In genomic region chr13:99626461-99627082, GRCh38 we compare ENCODE assay signal across 12 cellular contexts. TPM values are rescaled to one million over a fixed set of nuclear protein-coding genes. Genes with fewer than 3 reads are reported as not detected.
DNase-seq lines count a peak whose midpoint lies in the region; ATAC-seq and TF ChIP-seq lines count a peak whose summit lies in the region.
"Had no signal": no experiment of that assay in that cellular context is flagged by ENCODE, and none has a peak within 500 bp of the region (broad histone marks: within the 10 kb centered on the region; RNA-seq: fewer than 3 reads in every experiment).

No MANE protein-coding gene starts in this region.

- no peaks in the 10 kb centered on the region for H3K36me3 ChIP-seq in brain microvascular endothelial cell (replicated peaks)
- H3K36me3 ChIP-seq: BE2C had no signal

- DNase-seq in A172 (ENCODE audit: low spot score) (peak; percentile 63), HFFc6 (peak; percentile 60), brain microvascular endothelial cell (peak; percentile 72), immature natural killer cell (no peak), NCI-H187 (lab: John Stamatoyannopoulos, UW) (no peak), activated T-cell treated with anti-CD3 and anti-CD28 coated beads for 4 hours (no peak)
- DNase-seq in activated CD4-positive, alpha-beta T cell treated with anti-CD3 and anti-CD28 coated beads, Interleukin-2, amount 10 ng/mL, durations not matched to agents 24 days and 14 days = no peak
- DNase-seq: BE2C, glutamatergic neuron, midbrain, NCI-H345 had no signal

- intact Hi-C loops in activated CD4-positive, alpha-beta T cell treated with anti-CD3 and anti-CD28 coated beads, Interleukin-2, amount 10 ng/mL, durations not matched to agents 24 days and 14 days (cut with micrococcal nuclease) = no loop called here

- no peak for ATAC-seq in HG03571 (IDR thresholded peaks at IDR 0.05; ENCODE audit: unreplicated experiment)

- H3K4me3 Mint-ChIP-seq in HFFc6 (peak overlapping the region; percentile 75), immature natural killer cell (peak overlapping the region in 4 of 5 donors; percentile 18 to 76 (median 68))
- no peak overlapping the region for H3K4me3 Mint-ChIP-seq in activated CD4-positive, alpha-beta T cell treated with anti-CD3 and anti-CD28 coated beads, Interleukin-2, amount 10 ng/mL, durations not matched to agents 24 days and 14 days

- H3K9me3 Mint-ChIP-seq in HFFc6 (no peaks in the 10 kb centered on the region), immature natural killer cell (no peaks in the 10 kb centered on the region)
- H3K9me3 Mint-ChIP-seq in activated CD4-positive, alpha-beta T cell treated with anti-CD3 and anti-CD28 coated beads, Interleukin-2, amount 10 ng/mL, durations not matched to agents 24 days and 14 days = no peaks in the 10 kb centered on the region

- no peak overlapping the region for H3K4me3 ChIP-seq in brain microvascular endothelial cell (ENCODE audit: low read depth, low read length)

- no peak overlapping the region for H3K27ac ChIP-seq in brain microvascular endothelial cell

- H3K4me1 Mint-ChIP-seq in HFFc6 (ENCODE audit: low read depth) (peaks cover 23% of the 10 kb centered on the region), immature natural killer cell (peaks cover 25 to 36% of the 10 kb centered on the region in 2 donors)
- H3K4me1 Mint-ChIP-seq in activated CD4-positive, alpha-beta T cell treated with anti-CD3 and anti-CD28 coated beads, Interleukin-2, amount 10 ng/mL, durations not matched to agents 24 days and 14 days = no peaks in the 10 kb centered on the region

- no peak overlapping the region; the same call in 1 of the 2 replicates for H3K27ac Mint-ChIP-seq in HFFc6
- peak overlapping the region in 2 of 6 donors; percentile 15 to 46 for H3K27ac Mint-ChIP-seq in immature natural killer cell
- no peak overlapping the region for H3K27ac Mint-ChIP-seq in activated CD4-positive, alpha-beta T cell treated with anti-CD3 and anti-CD28 coated beads, Interleukin-2, amount 10 ng/mL, durations not matched to agents 24 days and 14 days

- TF ChIP-seq CTCF in HFFc6 (IDR thresholded peaks at IDR 0.05) (no peak), brain microvascular endothelial cell (IDR thresholded peaks at IDR 0.05; ENCODE audit: low read depth, low read length, missing control alignments) (no peak)

- H3K27me3 ChIP-seq in brain microvascular endothelial cell (replicated peaks) = no peaks in the 10 kb centered on the region

- H3K36me3 Mint-ChIP-seq in HFFc6 (ENCODE audit: low read depth) = no peaks in the 10 kb centered on the region
- peaks cover 0 to 10% (median 5%) of the 10 kb centered on the region in 3 donors for H3K36me3 Mint-ChIP-seq in immature natural killer cell
- H3K36me3 Mint-ChIP-seq in activated CD4-positive, alpha-beta T cell treated with anti-CD3 and anti-CD28 coated beads, Interleukin-2, amount 10 ng/mL, durations not matched to agents 24 days and 14 days (ENCODE audit: low read depth) = no peaks in the 10 kb centered on the region

- in situ Hi-C loops in brain microvascular endothelial cell (cut with HindIII; ENCODE audit: low pct_ligation_motif_present, low sequenced_read_pairs) = no loop called here

- peaks cover 22% of the 10 kb centered on the region for H3K27me3 Mint-ChIP-seq in HFFc6 (ENCODE audit: insufficient read depth)
- peaks cover 2 to 8% (median 6%) of the 10 kb centered on the region in 3 donors for H3K27me3 Mint-ChIP-seq in immature natural killer cell (ENCODE audit: low read depth in 3 of 3)
- H3K27me3 Mint-ChIP-seq in activated CD4-positive, alpha-beta T cell treated with anti-CD3 and anti-CD28 coated beads, Interleukin-2, amount 10 ng/mL, durations not matched to agents 24 days and 14 days = peaks cover 3% of the 10 kb centered on the region

RNA-seq across cellular contexts. Expression of gene CLYBL, which starts 20.1 kb away (rescaled TPM):
- 5.1 and 7.3 TPM in 2 replicates for total RNA-seq in A172 (2014; rRNA removed; shearing (Covaris generic))
- 1 to 10 TPM in 2 of 6 experiments, under 1 TPM in 4; 0.41 to 1.1 (median 0.77) TPM for total RNA-seq in HFFc6 (2021; fragmentation: NEBNext Ultra II Directional; extraction: Animal tissue kit (Norgen Biotek cat#: 25700))
- 10 to 100 TPM in 1 of 3 donors, 1 to 10 TPM in 2; 4.5 to 13.7 (median 7.6) TPM for polyA plus RNA-seq in immature natural killer cell
- 2.6 and 3.5 TPM in 2 replicates for total RNA-seq in activated CD4-positive, alpha-beta T cell treated with anti-CD3 and anti-CD28 coated beads, Interleukin-2, amount 10 ng/mL, durations not matched to agents 24 days and 14 days

Comparison
In these comparisons a context has a peak if more than half of its experiments do, and no peak if none do; other contexts are left out.
1. DNase-seq: peak in A172 (single experiment), HFFc6 (single experiment) and brain microvascular endothelial cell (single experiment); none in immature natural killer cell (0 of 3), NCI-H187 (0 of 2), activated T-cell treated with anti-CD3 and anti-CD28 coated beads for 4 hours (single experiment) and activated CD4-positive, alpha-beta T cell treated with anti-CD3 and anti-CD28 coated beads, Interleukin-2, amount 10 ng/mL, durations not matched to agents 24 days and 14 days (single experiment).